In the genomic region with DNA sequence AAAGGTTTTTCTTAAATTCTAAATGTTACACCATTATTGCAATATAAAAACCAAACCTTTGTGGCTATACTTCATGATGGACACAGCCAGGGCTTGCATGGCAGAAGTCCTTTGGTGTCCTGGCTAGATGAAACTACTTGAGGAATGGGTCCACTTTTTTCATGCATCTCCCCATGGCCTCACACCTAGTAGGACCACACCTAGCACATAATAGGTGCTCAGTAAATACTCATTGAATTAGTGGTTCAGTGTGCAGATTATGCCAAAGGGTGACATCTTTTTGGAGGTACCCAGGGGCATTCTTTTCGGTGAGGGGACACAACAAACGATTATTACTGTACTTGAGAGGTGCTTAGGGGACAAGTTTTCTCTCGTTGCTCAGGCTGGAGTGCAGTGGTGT, we compare ENCODE assay signal across 22 cellular contexts.
"Had no signal": no experiment of that assay in that cellular context is flagged by ENCODE, and none has a peak within 500 bp of the region (broad histone marks: within the 10 kb centered on the region; RNA-seq: fewer than 3 reads in every experiment).

No MANE protein-coding gene starts in this region.

- ATAC-seq: Panc1, PC-3 had no signal

- H3K4me2 ChIP-seq: KMS-11, SK-N-SH had no signal

- H3K9ac ChIP-seq: KMS-11, SK-N-SH had no signal

- H3K27ac ChIP-seq: KMS-11, RWPE1 had no signal

- H3K9me3 ChIP-seq: SK-N-SH had no signal

- FAIRE-seq: HTR-8/SVneo had no signal

- DNase-seq: Kasumi-1, MM.1S, NCI-H1092 treated with DMSO at 0.1 percent for 48 hours, NCI-H1436, NCI-H187, NCI-H2029, NCI-H2081 treated with DMSO at 0.1 percent for 48 hours, NCI-H2171, NCI-H226, NCI-H446, NCI-H510A, NCI-H524 treated with DMSO at 0.1 percent for 48 hours, NCI-H69, NCI-H774, PC-3, SHP77, SK-N-SH, SW 1271 had no signal
